8 cellular contexts compared by ENCODE assay signal in the genomic region with DNA sequence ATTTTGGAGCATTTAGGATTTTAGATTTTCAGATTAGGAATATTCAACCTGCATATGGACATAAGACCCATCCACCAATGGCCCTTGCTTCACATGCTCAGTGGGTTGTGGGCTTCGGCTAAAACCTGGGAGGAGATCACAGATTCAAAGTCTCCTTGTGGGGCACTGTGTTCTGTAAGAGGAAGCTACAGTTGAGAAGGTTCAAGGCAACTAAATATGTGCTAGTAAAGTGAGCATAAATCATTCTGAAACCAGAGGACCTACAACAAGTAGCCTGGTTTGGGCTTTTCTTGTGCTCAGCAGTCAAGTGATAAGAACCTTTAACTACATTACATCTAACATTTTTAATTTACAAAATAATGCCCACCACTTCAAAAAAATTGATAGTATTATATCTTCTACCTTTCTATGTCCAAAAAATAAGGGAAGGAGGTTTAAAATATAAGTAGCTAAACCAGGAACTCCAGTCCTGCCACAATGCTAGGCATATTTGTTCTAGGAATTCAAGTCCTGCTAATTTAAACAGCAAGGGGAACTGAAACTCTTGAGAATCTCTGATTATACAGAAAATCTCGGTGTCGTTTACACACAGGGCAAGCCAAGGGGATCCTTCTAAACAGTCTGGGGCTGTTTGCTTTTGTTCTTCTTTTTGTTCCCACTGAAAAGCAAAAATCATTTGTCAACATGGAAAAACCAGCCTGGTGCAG. TPM values are rescaled to one million over a fixed set of nuclear protein-coding genes. Genes with fewer than 3 reads are reported as not detected.
DNase-seq lines count a peak whose midpoint lies in the region; ATAC-seq and TF ChIP-seq lines count a peak whose summit lies in the region.

No MANE protein-coding gene starts in this region.

- H3F3A ChIP-seq in smooth muscle cell (ENCODE audit: low read depth): no peaks in the 10 kb centered on the region

- intact Hi-C loops in lower leg skin (cut with DNase I; ENCODE audit: low total_unique reads): no loop called here

- H3K4me1 ChIP-seq in smooth muscle cell (ENCODE audit: low read depth): no peaks in the 10 kb centered on the region

- no peak overlapping the region for H3K27ac ChIP-seq in smooth muscle cell (ENCODE audit: low read depth)

- peak; percentile 74 for ATAC-seq in GM18907 (IDR thresholded peaks at IDR 0.05; ENCODE audit: unreplicated experiment)
- ATAC-seq in HG02623 (IDR thresholded peaks at IDR 0.05; ENCODE audit: unreplicated experiment): peak; percentile 80
- ATAC-seq in SK-N-SH treated with all-trans-retinoic acid at 6 μM for 48 hours: no peak

- no peaks in the 10 kb centered on the region for H3K27me3 Mint-ChIP-seq in neural crest cell (ENCODE audit: low read depth)

- no peak overlapping the region for H3K9ac ChIP-seq in smooth muscle cell (ENCODE audit: low read depth)

- H3K4me3 ChIP-seq in lower leg skin (ENCODE audit: low read depth, poor library complexity, severe bottlenecking): no peak overlapping the region
- no peak overlapping the region for H3K4me3 ChIP-seq in smooth muscle cell

- DNase-seq in NAMALWA (ENCODE audit: low spot score) (peak; percentile 64), neural crest cell (ENCODE audit: low read depth, low spot score) (no peak), lower leg skin (ENCODE audit: low spot score in 2 of 2) (no peak), smooth muscle cell (lab: John Stamatoyannopoulos, UW; ENCODE audit: unreplicated experiment) (no peak)
- DNase-seq in activated CD8-positive, alpha-beta memory T cell treated with anti-CD3 and anti-CD28 coated beads, Interleukin-2, amount 50 U/mL, for 48 hours: no peak

- no peak overlapping the region for H3K4me2 ChIP-seq in smooth muscle cell

- 88 to 93% methylated on average over 3 of the region's 3 CpGs for WGBS in lower leg skin, 2 donors
- 85% methylated on average over 3 of the region's 3 CpGs for WGBS in smooth muscle cell (ENCODE audit: low lambda C conversion rate)

- H3K4me1 Mint-ChIP-seq in neural crest cell: no peaks in the 10 kb centered on the region

- H4K20me1 ChIP-seq in smooth muscle cell (ENCODE audit: low read depth): peaks cover 78% of the 10 kb centered on the region

- H3K4me3 Mint-ChIP-seq in neural crest cell: no peak overlapping the region

- H3K36me3 Mint-ChIP-seq in neural crest cell (ENCODE audit: low read depth): no peaks in the 10 kb centered on the region

- no peaks in the 10 kb centered on the region for H3K27me3 ChIP-seq in smooth muscle cell (ENCODE audit: low read depth)

- H3K9me3 Mint-ChIP-seq in neural crest cell: no peaks in the 10 kb centered on the region

- H2AFZ ChIP-seq in smooth muscle cell (ENCODE audit: low read depth): no peak overlapping the region

- H3K79me2 ChIP-seq in smooth muscle cell (ENCODE audit: low read depth): peaks cover 57% of the 10 kb centered on the region

- H3K36me3 ChIP-seq in smooth muscle cell (ENCODE audit: low read depth): no peaks in the 10 kb centered on the region

- no peak for TF ChIP-seq CTCF in neural crest cell (conservative IDR thresholded peaks at IDR 0.05)
- TF ChIP-seq CTCF in lower leg skin (IDR thresholded peaks at IDR 0.05): no peak
- TF ChIP-seq CTCF in smooth muscle cell (IDR thresholded peaks at IDR 0.05; ENCODE audit: borderline replicate concordance, insufficient read depth, poor library complexity, severe bottlenecking): no peak

- TF ChIP-seq POLR2A in lower leg skin (IDR thresholded peaks at IDR 0.05): no peak

- peak overlapping the region; percentile 57 for H3K27ac Mint-ChIP-seq in neural crest cell (ENCODE audit: unreplicated experiment)

- no peaks in the 10 kb centered on the region for H3K9me3 ChIP-seq in smooth muscle cell (replicated peaks; ENCODE audit: low read depth)

TF ChIP-seq in SK-N-SH treated with all-trans-retinoic acid at 6 μM for 48 hours, 23 proteins besides CTCF, POLR2A, EP300 and RAD21:
- TF ChIP-seq, protein P1, sequence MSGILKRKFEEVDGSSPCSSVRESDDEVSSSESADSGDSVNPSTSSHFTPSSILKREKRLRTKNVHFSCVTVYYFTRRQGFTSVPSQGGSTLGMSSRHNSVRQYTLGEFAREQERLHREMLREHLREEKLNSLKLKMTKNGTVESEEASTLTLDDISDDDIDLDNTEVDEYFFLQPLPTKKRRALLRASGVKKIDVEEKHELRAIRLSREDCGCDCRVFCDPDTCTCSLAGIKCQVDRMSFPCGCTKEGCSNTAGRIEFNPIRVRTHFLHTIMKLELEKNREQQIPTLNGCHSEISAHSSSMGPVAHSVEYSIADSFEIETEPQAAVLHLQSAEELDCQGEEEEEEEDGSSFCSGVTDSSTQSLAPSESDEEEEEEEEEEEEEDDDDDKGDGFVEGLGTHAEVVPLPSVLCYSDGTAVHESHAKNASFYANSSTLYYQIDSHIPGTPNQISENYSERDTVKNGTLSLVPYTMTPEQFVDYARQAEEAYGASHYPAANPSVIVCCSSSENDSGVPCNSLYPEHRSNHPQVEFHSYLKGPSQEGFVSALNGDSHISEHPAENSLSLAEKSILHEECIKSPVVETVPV (CRISPR knock-in tag; IDR thresholded peaks at IDR 0.05): no peak
TF ChIP-seq in SK-N-SH treated with all-trans-retinoic acid at 6 μM for 48 hours: peak in this region for 0.

RNA-seq across cellular contexts. Expression of a gene that starts 36.6 kb away (rescaled TPM):
- total RNA-seq in neural crest cell (8.9 and 10.8 TPM in 2 replicates), lower leg skin (10 to 100 TPM; 43.6 to 75.9 (median 52.0) TPM), smooth muscle cell (19.9 and 20.1 TPM in 2 replicates)
- 17.0 and 17.7 TPM in 2 replicates for polyA plus RNA-seq in smooth muscle cell
